ENCODE assay signal across 1 cellular context in genomic region chr1:23562138-23562819, GRCh38.
TF ChIP-seq lines count a peak whose summit lies in the region.

No MANE protein-coding gene starts in this region.

TF ChIP-seq in HepG2, 621 proteins besides CTCF, POLR2A, EP300 and RAD21 (continued from another document and continues in another):
- TF ChIP-seq NR0B2 (CRISPR knock-in tag; IDR thresholded peaks at IDR 0.05) (no peak), NFRKB (IDR thresholded peaks at IDR 0.05) (no peak), NR2F1 (CRISPR knock-in tag; IDR thresholded peaks at IDR 0.05) (no peak), MYNN (CRISPR knock-in tag; IDR thresholded peaks at IDR 0.05; ENCODE audit: low read depth) (no peak), TCF12 (IDR thresholded peaks at IDR 0.05) (no peak), TCF12 (CRISPR knock-in tag; IDR thresholded peaks at IDR 0.05) (0 out of 2 replicates have a peak, but pooled peaks have one; percentile 62), CREM (IDR thresholded peaks at IDR 0.05) (peak; percentile 90), CREM (CRISPR knock-in tag; IDR thresholded peaks at IDR 0.05) (no peak), XBP1 (CRISPR knock-in tag; IDR thresholded peaks at IDR 0.05) (no peak), SRY (CRISPR knock-in tag; IDR thresholded peaks at IDR 0.05) (no peak), THYN1 (CRISPR knock-in tag; IDR thresholded peaks at IDR 0.05; ENCODE audit: borderline replicate concordance, low read depth) (no peak), GRHL1 (CRISPR knock-in tag; conservative IDR thresholded peaks at IDR 0.05) (no peak), RCOR2 (CRISPR knock-in tag; IDR thresholded peaks at IDR 0.05) (peak; percentile 64; the same call in 1 of the 2 replicates), TFE3 (CRISPR knock-in tag; IDR thresholded peaks at IDR 0.05) (peak; percentile 59; the same call in 1 of the 2 replicates), ZFP41 (CRISPR knock-in tag; IDR thresholded peaks at IDR 0.05; ENCODE audit: borderline replicate concordance) (no peak), ZNF460 (CRISPR knock-in tag; IDR thresholded peaks at IDR 0.05; ENCODE audit: borderline replicate concordance) (no peak), SAP130 (CRISPR knock-in tag; IDR thresholded peaks at IDR 0.05; ENCODE audit: low read depth) (peak; percentile 97), ZBTB46 (CRISPR knock-in tag; IDR thresholded peaks at IDR 0.05; ENCODE audit: borderline replicate concordance) (no peak), ZNF503 (CRISPR knock-in tag; IDR thresholded peaks at IDR 0.05) (no peak; the same call in 1 of the 2 replicates), NFATC3 (CRISPR knock-in tag; IDR thresholded peaks at IDR 0.05) (no peak), ZNF776 (CRISPR knock-in tag; IDR thresholded peaks at IDR 0.05) (no peak), NKX3-1 (CRISPR knock-in tag; IDR thresholded peaks at IDR 0.05) (no peak), CENPBD1 (CRISPR knock-in tag; IDR thresholded peaks at IDR 0.05; ENCODE audit: borderline replicate concordance, low read depth) (no peak), ZNF589 (CRISPR knock-in tag; conservative IDR thresholded peaks at IDR 0.05) (no peak), ZBTB34 (CRISPR knock-in tag; IDR thresholded peaks at IDR 0.05) (no peak; the same call in 1 of the 2 replicates), HOXA9 (CRISPR knock-in tag; IDR thresholded peaks at IDR 0.05; ENCODE audit: borderline replicate concordance) (no peak), ZNF33A (CRISPR knock-in tag; IDR thresholded peaks at IDR 0.05; ENCODE audit: borderline replicate concordance) (no peak), ARNT2 (CRISPR knock-in tag; IDR thresholded peaks at IDR 0.05; ENCODE audit: low read depth) (no peak), ZSCAN31 (CRISPR knock-in tag; IDR thresholded peaks at IDR 0.05; ENCODE audit: low read depth) (no peak), ZSCAN29 (CRISPR knock-in tag; conservative IDR thresholded peaks at IDR 0.05) (0 out of 2 replicates have a peak, but pooled peaks have one; percentile 61), ZBTB2 (CRISPR knock-in tag; IDR thresholded peaks at IDR 0.05; ENCODE audit: low read depth) (no peak), CC2D1A (CRISPR knock-in tag; IDR thresholded peaks at IDR 0.05) (no peak), ZNF713 (CRISPR knock-in tag; IDR thresholded peaks at IDR 0.05) (no peak), ZMYM4 (CRISPR knock-in tag; IDR thresholded peaks at IDR 0.05) (peak; percentile 29; the same call in 1 of the 2 replicates), ZNF138 (CRISPR knock-in tag; IDR thresholded peaks at IDR 0.05; ENCODE audit: low read depth) (no peak), ZUFSP (CRISPR knock-in tag; IDR thresholded peaks at IDR 0.05; ENCODE audit: borderline replicate concordance) (no peak), HOMEZ (CRISPR knock-in tag; IDR thresholded peaks at IDR 0.05; ENCODE audit: low read depth) (no peak), AFF4 (CRISPR knock-in tag; IDR thresholded peaks at IDR 0.05) (no peak), ARID2 (CRISPR knock-in tag; IDR thresholded peaks at IDR 0.05; ENCODE audit: borderline replicate concordance) (no peak), THAP7 (CRISPR knock-in tag; IDR thresholded peaks at IDR 0.05) (no peak)
